9 cellular contexts compared by ENCODE assay signal in the genomic region with DNA sequence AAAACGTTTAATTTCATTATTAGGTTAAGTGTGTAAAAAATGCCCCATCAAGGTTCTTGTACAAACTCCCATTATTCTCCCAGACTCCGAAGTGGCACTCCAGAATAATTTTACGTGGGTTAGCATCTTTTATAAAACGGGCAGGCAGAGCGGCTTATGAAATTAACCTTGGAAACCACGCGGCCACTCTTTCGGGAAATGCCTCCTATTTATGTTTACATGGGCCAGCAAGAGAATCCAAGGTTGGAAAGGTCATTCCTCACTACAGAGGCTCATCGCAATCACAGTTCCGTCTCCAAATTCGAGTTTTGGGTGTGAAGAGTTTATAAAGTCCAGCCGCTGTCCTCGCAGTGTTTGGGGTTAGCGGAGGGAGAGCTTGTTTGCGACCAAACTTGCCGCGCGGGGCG. TPM values are rescaled to one million over a fixed set of nuclear protein-coding genes. Genes with fewer than 3 reads are reported as not detected.
DNase-seq lines count a peak whose midpoint lies in the region; ATAC-seq, FAIRE-seq and TF ChIP-seq lines count a peak whose summit lies in the region.
"Had no signal": no experiment of that assay in that cellular context is flagged by ENCODE, and none has a peak within 500 bp of the region (broad histone marks: within the 10 kb centered on the region; RNA-seq: fewer than 3 reads in every experiment).

No MANE protein-coding gene starts in this region.

- H3K27ac Mint-ChIP-seq in activated CD4-positive, alpha-beta T cell treated with anti-CD3 and anti-CD28 coated beads, Interleukin-2, amount 10 ng/mL, durations not matched to agents 24 days and 14 days: peak overlapping the region; percentile 81
- no peak overlapping the region for H3K27ac Mint-ChIP-seq in activated T-cell treated with anti-CD3 and anti-CD28 coated beads, Interleukin-2, amount 50 U/mL, for 72 hours

- peaks cover 10% of the 10 kb centered on the region for H3K27me3 Mint-ChIP-seq in activated CD4-positive, alpha-beta T cell treated with anti-CD3 and anti-CD28 coated beads, Interleukin-2, amount 10 ng/mL, durations not matched to agents 24 days and 14 days
- no peaks in the 10 kb centered on the region for H3K27me3 Mint-ChIP-seq in activated T-cell treated with anti-CD3 and anti-CD28 coated beads, Interleukin-2, amount 50 U/mL, for 72 hours (ENCODE audit: low read depth)

- H3K27me3 ChIP-seq in keratinocyte (ENCODE audit: control insufficient read depth, extremely low read depth, insufficient read depth, low read length) (no peaks in the 10 kb centered on the region), thymus (ENCODE audit: control insufficient read depth, insufficient read depth) (peaks cover 7% of the 10 kb centered on the region)

- no peaks in the 10 kb centered on the region for H3K36me3 ChIP-seq in keratinocyte (ENCODE audit: control insufficient read depth in 2 of 2, extremely low read depth in 1 of 2, insufficient read depth in 2 of 2, low read length in 2 of 2)
- H3K36me3 ChIP-seq in thymus (ENCODE audit: control insufficient read depth, insufficient read depth): no peaks in the 10 kb centered on the region

- H3K4me3 ChIP-seq in keratinocyte (ENCODE audit: control insufficient read depth in 2 of 3, extremely low read depth in 1 of 3, insufficient read depth in 2 of 3, low read depth in 1 of 3, low read length in 3 of 3) (peak overlapping the region; percentile 54 to 80 (median 73)), thymus (ENCODE audit: low read length) (peak overlapping the region; percentile 69)

- peaks cover 26% of the 10 kb centered on the region for H3K4me1 ChIP-seq in keratinocyte (ENCODE audit: control insufficient read depth, extremely low read depth, insufficient read depth, low read length)
- peaks cover 10% of the 10 kb centered on the region for H3K4me1 ChIP-seq in thymus (ENCODE audit: control insufficient read depth, insufficient read depth, low read length)

- no peak for ATAC-seq in activated T-cell treated with anti-CD3 and anti-CD28 coated beads, Interleukin-2, amount 50 U/mL, for 72 hours (replicated peaks in 1 of 2)

- 17% methylated on average over 19 of the region's 19 CpGs for WGBS in thymus

- no peak for TF ChIP-seq CTCF in keratinocyte (optimal IDR thresholded peaks at IDR 0.05 in 1 of 3, IDR thresholded peaks at IDR 0.05 in 1 of 3, conservative IDR thresholded peaks at IDR 0.05 in 1 of 3; ENCODE audit: extremely low read depth in 1 of 3, insufficient read depth in 2 of 3, low read length in 3 of 3)

- no peak for DNase-seq in activated CD4-positive, alpha-beta T cell treated with anti-CD3 and anti-CD28 coated beads, Interleukin-2, amount 10 ng/mL, durations not matched to agents 24 days and 14 days
- no peak for DNase-seq in activated CD4-positive, alpha-beta T cell treated with anti-CD3 and anti-CD28 coated beads for 48 hours
- DNase-seq in activated T-cell treated with anti-CD3 and anti-CD28 coated beads, Interleukin-2, amount 50 U/mL, for 72 hours: no peak
- DNase-seq in keratinocyte (ENCODE audit: low read depth, low spot score): no peak
- DNase-seq in AG08396 (ENCODE audit: low spot score): no peak
- no peak for DNase-seq in NCI-H1436 treated with DMSO at 0.1 percent for 48 hours (lab: John Stamatoyannopoulos, UW)
- no peak for DNase-seq in GOT3 (lab: John Stamatoyannopoulos, UW)

- H2AFZ ChIP-seq in keratinocyte (ENCODE audit: control insufficient read depth, low read length): peak overlapping the region; percentile 94

- H3K4me2 ChIP-seq in keratinocyte (ENCODE audit: control insufficient read depth, extremely low read depth, insufficient read depth, low read depth, low read length): peak overlapping the region; percentile 95

- no peaks in the 10 kb centered on the region for H3K9me1 ChIP-seq in keratinocyte (ENCODE audit: control insufficient read depth, extremely low read depth, insufficient read depth, low read length)

- peak overlapping the region; percentile 90 for H3K9ac ChIP-seq in keratinocyte (ENCODE audit: control insufficient read depth, extremely low read depth, insufficient read depth, low read length)

- no peaks in the 10 kb centered on the region for H4K20me1 ChIP-seq in keratinocyte (ENCODE audit: control insufficient read depth, extremely low read depth, insufficient read depth, low read length)

- H3K4me3 Mint-ChIP-seq in activated CD4-positive, alpha-beta T cell treated with anti-CD3 and anti-CD28 coated beads, Interleukin-2, amount 10 ng/mL, durations not matched to agents 24 days and 14 days: peak overlapping the region; percentile 91
- H3K4me3 Mint-ChIP-seq in activated T-cell treated with anti-CD3 and anti-CD28 coated beads, Interleukin-2, amount 50 U/mL, for 72 hours: peak overlapping the region; percentile 87 to 96

- no peak for FAIRE-seq in keratinocyte (lab: Jason Lieb, UNC)
- FAIRE-seq: colon had no signal

- no peaks in the 10 kb centered on the region for H3K79me2 ChIP-seq in keratinocyte (ENCODE audit: control insufficient read depth, insufficient read depth, low read length)

- no peaks in the 10 kb centered on the region for H3K36me3 Mint-ChIP-seq in activated CD4-positive, alpha-beta T cell treated with anti-CD3 and anti-CD28 coated beads, Interleukin-2, amount 10 ng/mL, durations not matched to agents 24 days and 14 days (ENCODE audit: low read depth)
- H3K36me3 Mint-ChIP-seq in activated T-cell treated with anti-CD3 and anti-CD28 coated beads, Interleukin-2, amount 50 U/mL, for 72 hours (ENCODE audit: insufficient read depth in 2 of 2): no peaks in the 10 kb centered on the region

- H3K4me1 Mint-ChIP-seq in activated CD4-positive, alpha-beta T cell treated with anti-CD3 and anti-CD28 coated beads, Interleukin-2, amount 10 ng/mL, durations not matched to agents 24 days and 14 days: peaks cover 17% of the 10 kb centered on the region
- H3K4me1 Mint-ChIP-seq in activated T-cell treated with anti-CD3 and anti-CD28 coated beads, Interleukin-2, amount 50 U/mL, for 72 hours (ENCODE audit: low read depth): peaks cover 16% of the 10 kb centered on the region

- dilution Hi-C loops in keratinocyte (cut with MboI; ENCODE audit: extremely low pct_ligation_motif_present, low sequenced_read_pairs): no loop called here

- peak overlapping the region; percentile 85 for H3K27ac ChIP-seq in keratinocyte (ENCODE audit: control insufficient read depth, insufficient read depth, low read length)
- peak overlapping the region; percentile 46 for H3K27ac ChIP-seq in thymus (ENCODE audit: low read depth)

- H3K9me3 ChIP-seq in keratinocyte (ENCODE audit: control insufficient read depth, low read depth, low read length) (no peaks in the 10 kb centered on the region), thymus (ENCODE audit: control insufficient read depth) (no peaks in the 10 kb centered on the region)

- no peaks in the 10 kb centered on the region for H3K9me3 Mint-ChIP-seq in activated CD4-positive, alpha-beta T cell treated with anti-CD3 and anti-CD28 coated beads, Interleukin-2, amount 10 ng/mL, durations not matched to agents 24 days and 14 days
- no peaks in the 10 kb centered on the region for H3K9me3 Mint-ChIP-seq in activated T-cell treated with anti-CD3 and anti-CD28 coated beads, Interleukin-2, amount 50 U/mL, for 72 hours

- intact Hi-C loops in activated CD4-positive, alpha-beta T cell treated with anti-CD3 and anti-CD28 coated beads, Interleukin-2, amount 10 ng/mL, durations not matched to agents 24 days and 14 days (cut with micrococcal nuclease): loop anchor here (2.0 to 5.0 kb wide), 3 partner anchors 59 to 967 kb away; a partner anchor contains a TSS

RNA-seq across cellular contexts. Expression of a gene that starts 1.2 kb away (rescaled TPM):
- total RNA-seq in activated CD4-positive, alpha-beta T cell treated with anti-CD3 and anti-CD28 coated beads, Interleukin-2, amount 10 ng/mL, durations not matched to agents 24 days and 14 days: 18.8 and 20.1 TPM in 2 replicates
- total RNA-seq in activated T-cell treated with anti-CD3 and anti-CD28 coated beads, Interleukin-2, amount 50 U/mL, for 72 hours: 10 to 100 TPM; 19.2 to 20.2 TPM
- 9.9 to 18.7 TPM (median 17.6 TPM) in 3 replicates for polyA plus RNA-seq in keratinocyte
- polyA plus RNA-seq in keratinocyte (2011; ENCODE audit: low read depth): 66.4 TPM
- 11.2 and 14.0 TPM in 2 replicates for polyA plus RNA-seq in keratinocyte (2011; cell fraction: cytosol; rRNA removed)
- polyA plus RNA-seq in keratinocyte (2011; cell fraction: nucleus; rRNA removed): 11.4 TPM in 2 replicates
- polyA plus RNA-seq in keratinocyte (2012; ENCODE audit: low replicate concordance): 11.0 and 143 TPM in 2 replicates
- 12.0 to 15.1 TPM (median 12.1 TPM) in 3 replicates for polyA minus RNA-seq in keratinocyte
- 12.5 TPM for polyA minus RNA-seq in keratinocyte (2011; cell fraction: cytosol; rRNA and poly(A)+ RNA removed)
- polyA minus RNA-seq in keratinocyte (2011; cell fraction: nucleus; rRNA and poly(A)+ RNA removed): 4.2 and 4.6 TPM in 2 replicates
- 19.5 TPM for polyA plus RNA-seq in thymus
